Comparison of ENCODE assay signal across 8 cellular contexts in genomic region chr2:9423100-9423921, GRCh38. TPM values are rescaled to one million over a fixed set of nuclear protein-coding genes. Genes with fewer than 3 reads are reported as not detected.
DNase-seq lines count a peak whose midpoint lies in the region; ATAC-seq and TF ChIP-seq lines count a peak whose summit lies in the region.

Gene CPSF3 (plus strand): TSS chr2:9423654. CDS start chr2:9423774, 120 bp downstream.
Gene ITGB1BP1 (minus strand): TSS chr2:9423528. CDS start chr2:9418697, 4,831 bp downstream.

- peaks cover 11% of the 10 kb centered on the region for H3K36me3 Mint-ChIP-seq in activated CD4-positive, alpha-beta memory T cell treated with anti-CD3 and anti-CD28 coated beads for 36 hours

- intact Hi-C loops in activated CD4-positive, alpha-beta memory T cell treated with anti-CD3 and anti-CD28 coated beads for 36 hours (cut with micrococcal nuclease) = loop anchor here (1.0 to 10.0 kb wide), 8 partner anchors 51 to 621 kb away; partner anchors contain the start of genes IAH1, KLF11 and YWHAQ
- intact Hi-C loops in dorsolateral prefrontal cortex (cut with DNase I) (loop anchor here (2.0 to 10.0 kb wide), 7 partner anchors 49 to 281 kb away; partner anchors contain the start of genes IAH1 (in 2 of the 2), ADAM17 (in 1 of the 2) and ASAP2 (in 1 of the 2)), right lobe of liver (cut with DNase I) (no loop called here)

- POLR2A ChIA-PET in activated CD4-positive, alpha-beta memory T cell treated with anti-CD3 and anti-CD28 coated beads for 36 hours (lab: Charles Lee) = interaction anchor here (0.6 to 1.4 kb wide), 8 partner anchors 8 to 347 kb away, joined by 3 to 7 read pairs (median 4); partner anchors contain the start of genes ADAM17 and YWHAQ

- no peaks in the 10 kb centered on the region for H3K9me3 ChIP-seq in right lobe of liver

- peak in 35 of 56 donors; percentile 4 to 64 (median 33) for TF ChIP-seq CTCF in dorsolateral prefrontal cortex (IDR thresholded peaks at IDR 0.05 in 54 of 56, conservative IDR thresholded peaks at IDR 0.05 in 2 of 56; ENCODE audit: low read depth in 1 of 56, partially characterized antibody in 56 of 56)
- TF ChIP-seq CTCF in right lobe of liver (IDR thresholded peaks at IDR 0.05) = no peak

- H3K27ac ChIP-seq in dorsolateral prefrontal cortex (peak within 1 kb of the TSS; percentile 74 to 98 (median 92)), right lobe of liver (peak within 1 kb of the TSS; percentile 69 to 84 (median 73))

- peak within 1 kb of the TSS; percentile 87 for H3K4me3 Mint-ChIP-seq in activated CD4-positive, alpha-beta memory T cell treated with anti-CD3 and anti-CD28 coated beads for 36 hours

- H3K4me1 ChIP-seq in right lobe of liver = peaks cover 0 to 9% (median 2%) of the 10 kb centered on the region in 4 donors

- DNase-seq in CD1c-positive myeloid dendritic cell (ENCODE audit: extremely low spot score) (peak; percentile 99), NCI-H82 treated with DMSO at 0.1 percent for 48 hours (lab: John Stamatoyannopoulos, UW; ENCODE audit: unreplicated experiment) (peak; percentile 96), dorsolateral prefrontal cortex (peak; percentile 92 to 98 (median 96)), right lobe of liver (peak; percentile 98)
- peak; percentile 98 for DNase-seq in activated CD4-positive, alpha-beta memory T cell treated with anti-CD3 and anti-CD28 coated beads for 36 hours
- DNase-seq in stimulated activated CD4-positive, alpha-beta T cell treated with anti-CD3 and anti-CD28 coated beads, Interleukin-4, amount 100 ng/mL, for 4 hours = peak; percentile 95 to 96

- peak within 1 kb of the TSS; percentile 55 to 100 (median 94) for H3K4me3 ChIP-seq in dorsolateral prefrontal cortex
- peak within 1 kb of the TSS; percentile 91 to 97 (median 92) for H3K4me3 ChIP-seq in right lobe of liver

- H3K27ac Mint-ChIP-seq in activated CD4-positive, alpha-beta memory T cell treated with anti-CD3 and anti-CD28 coated beads for 36 hours = peak within 1 kb of the TSS; percentile 88

- H3K27me3 Mint-ChIP-seq in activated CD4-positive, alpha-beta memory T cell treated with anti-CD3 and anti-CD28 coated beads for 36 hours = no peaks in the 10 kb centered on the region

- TF ChIP-seq POLR2A in right lobe of liver (IDR thresholded peaks at IDR 0.05) = peak; percentile 56

- no peaks in the 10 kb centered on the region for H3K27me3 ChIP-seq in dorsolateral prefrontal cortex
- H3K27me3 ChIP-seq in right lobe of liver = no peaks in the 10 kb centered on the region

- H3K36me3 ChIP-seq in right lobe of liver = no peaks in the 10 kb centered on the region

- CTCF ChIA-PET in activated CD4-positive, alpha-beta memory T cell treated with anti-CD3 and anti-CD28 coated beads for 36 hours (lab: Charles Lee) = interaction anchor here (0.6 to 1.9 kb wide), 2 partner anchors 46 to 133 kb away, joined by 3 to 6 read pairs; partner anchors contain the start of gene ADAM17

- ATAC-seq in GM19438 (IDR thresholded peaks at IDR 0.05; ENCODE audit: low read depth, unreplicated experiment) (peak; percentile 81), HG03575 (IDR thresholded peaks at IDR 0.05; ENCODE audit: extremely low read depth, insufficient number of reproducible peaks, low FRiP score, unreplicated experiment) (peak; percentile 63), right lobe of liver (peak; percentile 94 to 96 (median 95))

- 0% methylated on average over 29 of the region's 91 CpGs for WGBS in right lobe of liver (ENCODE audit: insufficient coverage, low coverage, low lambda C conversion rate, missing lambda C conversion rate)

- H3K4me1 Mint-ChIP-seq in activated CD4-positive, alpha-beta memory T cell treated with anti-CD3 and anti-CD28 coated beads for 36 hours (ENCODE audit: low read depth) = peaks cover 35% of the 10 kb centered on the region

- no peaks in the 10 kb centered on the region for H3K9me3 Mint-ChIP-seq in activated CD4-positive, alpha-beta memory T cell treated with anti-CD3 and anti-CD28 coated beads for 36 hours

RNA-seq across cellular contexts. Expression of gene CPSF3, which starts in this region (rescaled TPM):
- total RNA-seq in activated CD4-positive, alpha-beta memory T cell treated with anti-CD3 and anti-CD28 coated beads for 36 hours = 10 to 100 TPM; 77.5 to 78.1 TPM
- total RNA-seq in dorsolateral prefrontal cortex = 10 to 100 TPM; 11.9 to 33.6 (median 22.9) TPM
- 10 to 100 TPM; 10.6 to 21.2 (median 11.7) TPM for total RNA-seq in right lobe of liver

RNA-seq across cellular contexts. Expression of gene ITGB1BP1, which starts in this region (rescaled TPM):
- total RNA-seq in activated CD4-positive, alpha-beta memory T cell treated with anti-CD3 and anti-CD28 coated beads for 36 hours = 100 to 1,000 TPM; 136 to 142 TPM
- total RNA-seq in dorsolateral prefrontal cortex (100 to 1,000 TPM in 116 of 120 experiments, 10 to 100 TPM in 4; 75.1 to 226 (median 141) TPM), right lobe of liver (10 to 100 TPM in 5 of 6 experiments, 1 to 10 TPM in 1; 9.6 to 28.5 (median 20.8) TPM)

Comparison
In these comparisons a context has a peak if more than half of its experiments do, and no peak if none do; other contexts are left out.
1. Peak in every context shown above with its lines: DNase-seq, ATAC-seq, H3K4me3 ChIP-seq and H3K27ac ChIP-seq.
2. CTCF ChIP-seq: peak in dorsolateral prefrontal cortex (35 of 56); none in right lobe of liver (0 of 4).
3. intact Hi-C loops: an anchor here in activated CD4-positive, alpha-beta memory T cell treated with anti-CD3 and anti-CD28 coated beads for 36 hours (1.0 to 10.0 kb wide) and dorsolateral prefrontal cortex (2.0 to 10.0 kb wide); none called in right lobe of liver.